In genomic region chr2:169109502-169110409, GRCh38 we compare ENCODE assay signal across 8 cellular contexts. TPM values are rescaled to one million over a fixed set of nuclear protein-coding genes. Genes with fewer than 3 reads are reported as not detected.
DNase-seq lines count a peak whose midpoint lies in the region; ATAC-seq, FAIRE-seq and TF ChIP-seq lines count a peak whose summit lies in the region.

No MANE protein-coding gene starts in this region.

- intact Hi-C loops in stomach (cut with DNase I; ENCODE audit: low total_unique reads): no loop called here

- peaks cover 16% of the 10 kb centered on the region for H3K4me1 Mint-ChIP-seq in neural crest cell

- 47 to 50% (median 48%) methylated on average over 21 of the region's 21 CpGs for WGBS in stomach, 5 donors

- DNase-seq in AG09319 (ENCODE audit: extremely low read depth, low read depth) (peak; percentile 51), HTR-8/SVneo (ENCODE audit: insufficient read length, low spot score) (peak; percentile 74), OCI-M1 (lab: John Stamatoyannopoulos, UW) (peak; percentile 84), activated T-helper 1 cell treated with Interleukin-2 at 50 U/mL for 16 hours (ENCODE audit: low read depth) (peak; percentile 58), fibroblast of the conjunctiva (ENCODE audit: low read depth) (peak; percentile 52), neural crest cell (ENCODE audit: low read depth, low spot score) (peak; percentile 83), stomach (peak; percentile 83)

- no peak for FAIRE-seq in HTR-8/SVneo (lab: Jason Lieb, UNC)

- H3K9me3 Mint-ChIP-seq in neural crest cell: no peaks in the 10 kb centered on the region

- H3K4me3 Mint-ChIP-seq in neural crest cell: no peak overlapping the region

- no peak overlapping the region for H3K27ac Mint-ChIP-seq in neural crest cell (ENCODE audit: unreplicated experiment)

- TF ChIP-seq POLR2A in stomach (IDR thresholded peaks at IDR 0.05): no peak

- H3K4me3 ChIP-seq in stomach: no peak overlapping the region

- H3K36me3 Mint-ChIP-seq in neural crest cell (ENCODE audit: low read depth): no peaks in the 10 kb centered on the region

- peaks cover 7% of the 10 kb centered on the region for H3K27me3 Mint-ChIP-seq in neural crest cell (ENCODE audit: low read depth)

- peaks cover 0 to 16% (median 5%) of the 10 kb centered on the region in 4 donors for H3K4me1 ChIP-seq in stomach

- TF ChIP-seq CTCF in AG09319 (IDR thresholded peaks at IDR 0.05; ENCODE audit: low read depth, low read length) (peak; percentile 83), neural crest cell (conservative IDR thresholded peaks at IDR 0.05) (peak; percentile 96), stomach (IDR thresholded peaks at IDR 0.05) (peak in 5 of 7 experiments; percentile 66 to 89 (median 85))

- no peaks in the 10 kb centered on the region for H3K36me3 ChIP-seq in stomach

- TF ChIP-seq EP300 in stomach (IDR thresholded peaks at IDR 0.05): no peak

- peak; percentile 61 for ATAC-seq in GM18907 (IDR thresholded peaks at IDR 0.05; ENCODE audit: unreplicated experiment)

- H3K27me3 ChIP-seq in stomach: no peaks in the 10 kb centered on the region

- H3K9me3 ChIP-seq in stomach: no peaks in the 10 kb centered on the region

- H3K27ac ChIP-seq in stomach: no peak overlapping the region

RNA-seq across cellular contexts. Expression of gene DHRS9, which starts 40.4 kb away (rescaled TPM):
- total RNA-seq in neural crest cell (not detected in 2 replicates), stomach (10 to 100 TPM in 1 of 5 donors, 1 to 10 TPM in 3, not detected in 1; 1.3 to 19.3 (median 5.1) TPM)
- polyA plus RNA-seq in stomach: 1 to 10 TPM; 1.6 to 3.5 (median 2.5) TPM
